1 cellular context compared by ENCODE assay signal in the genomic region with DNA sequence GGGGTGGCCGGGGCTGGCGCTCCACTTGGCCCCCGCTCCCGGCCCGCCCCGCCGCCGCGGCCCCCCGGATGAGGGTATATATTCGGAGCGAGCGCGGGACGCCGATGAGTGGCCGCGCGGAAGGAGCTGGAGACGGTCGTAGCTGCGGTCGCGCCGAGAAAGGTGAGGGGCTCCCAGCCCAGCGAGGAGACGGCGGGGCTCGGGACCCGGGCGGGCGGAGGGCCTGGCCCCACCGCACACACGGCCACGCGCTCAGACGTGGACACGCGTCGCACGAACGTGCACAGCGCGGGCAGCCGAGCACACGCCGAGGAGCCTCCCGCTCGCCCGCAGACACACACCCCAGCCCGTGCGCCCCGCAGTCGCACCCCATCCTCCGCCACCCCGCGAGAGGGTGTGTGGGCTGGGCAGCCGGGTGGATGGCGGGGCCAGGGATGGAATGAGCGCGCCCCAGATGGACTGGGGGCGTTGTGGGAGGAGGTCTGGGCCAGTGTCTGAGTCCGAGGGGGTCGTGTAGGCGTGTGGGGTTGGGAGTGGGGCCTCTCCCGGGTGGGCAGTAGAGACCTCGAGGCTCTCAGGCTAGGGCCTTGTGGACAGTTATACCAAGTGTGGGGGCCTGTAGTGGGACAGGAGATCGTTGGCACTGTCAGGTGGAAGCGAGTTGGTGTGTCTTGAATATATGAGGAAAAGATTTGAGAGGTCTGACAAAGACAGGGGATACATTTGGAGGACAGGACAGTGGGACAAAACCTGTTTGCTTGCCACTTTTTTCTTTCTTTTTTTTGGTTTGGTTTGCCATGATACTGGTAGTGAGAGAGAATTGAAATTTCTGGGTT.
TF ChIP-seq lines count a peak whose summit lies in the region.

UAP1 (plus strand) TSS at position 107 of the 836 bp plus-strand sequence. CDS start 4,347 bp downstream, outside the sequence.

TF ChIP-seq in HepG2, 621 proteins besides CTCF, POLR2A, EP300 and RAD21 (continued from another document and continues in another):
- TF ChIP-seq ZNF574 (CRISPR knock-in tag; IDR thresholded peaks at IDR 0.05) = no peak; the same call in 1 of the 2 replicates
- TF ChIP-seq ZNF138 (CRISPR knock-in tag; IDR thresholded peaks at IDR 0.05; ENCODE audit: low read depth) = no peak
- TF ChIP-seq GPN1 (CRISPR knock-in tag; IDR thresholded peaks at IDR 0.05; ENCODE audit: borderline replicate concordance) = no peak
- TF ChIP-seq SATB2 (CRISPR knock-in tag; IDR thresholded peaks at IDR 0.05) = no peak
- TF ChIP-seq ZNF597 (CRISPR knock-in tag; IDR thresholded peaks at IDR 0.05) = no peak
- peak; percentile 66 for TF ChIP-seq ZNF121 (CRISPR knock-in tag; IDR thresholded peaks at IDR 0.05)
- TF ChIP-seq PAF1 (CRISPR knock-in tag; IDR thresholded peaks at IDR 0.05) = no peak
- no peak for TF ChIP-seq ZNF431 (CRISPR knock-in tag; IDR thresholded peaks at IDR 0.05; ENCODE audit: borderline replicate concordance, low read depth)
- TF ChIP-seq ZNF549 (CRISPR knock-in tag; IDR thresholded peaks at IDR 0.05) = no peak
- TF ChIP-seq TAF15 (IDR thresholded peaks at IDR 0.05; ENCODE audit: low read depth, low read length, poor library complexity, severe bottlenecking) = no peak
- no peak for TF ChIP-seq ATF1 (CRISPR knock-in tag; IDR thresholded peaks at IDR 0.05)
- no peak for TF ChIP-seq AHDC1 (CRISPR knock-in tag; IDR thresholded peaks at IDR 0.05; ENCODE audit: borderline replicate concordance)
- TF ChIP-seq, protein P1, sequence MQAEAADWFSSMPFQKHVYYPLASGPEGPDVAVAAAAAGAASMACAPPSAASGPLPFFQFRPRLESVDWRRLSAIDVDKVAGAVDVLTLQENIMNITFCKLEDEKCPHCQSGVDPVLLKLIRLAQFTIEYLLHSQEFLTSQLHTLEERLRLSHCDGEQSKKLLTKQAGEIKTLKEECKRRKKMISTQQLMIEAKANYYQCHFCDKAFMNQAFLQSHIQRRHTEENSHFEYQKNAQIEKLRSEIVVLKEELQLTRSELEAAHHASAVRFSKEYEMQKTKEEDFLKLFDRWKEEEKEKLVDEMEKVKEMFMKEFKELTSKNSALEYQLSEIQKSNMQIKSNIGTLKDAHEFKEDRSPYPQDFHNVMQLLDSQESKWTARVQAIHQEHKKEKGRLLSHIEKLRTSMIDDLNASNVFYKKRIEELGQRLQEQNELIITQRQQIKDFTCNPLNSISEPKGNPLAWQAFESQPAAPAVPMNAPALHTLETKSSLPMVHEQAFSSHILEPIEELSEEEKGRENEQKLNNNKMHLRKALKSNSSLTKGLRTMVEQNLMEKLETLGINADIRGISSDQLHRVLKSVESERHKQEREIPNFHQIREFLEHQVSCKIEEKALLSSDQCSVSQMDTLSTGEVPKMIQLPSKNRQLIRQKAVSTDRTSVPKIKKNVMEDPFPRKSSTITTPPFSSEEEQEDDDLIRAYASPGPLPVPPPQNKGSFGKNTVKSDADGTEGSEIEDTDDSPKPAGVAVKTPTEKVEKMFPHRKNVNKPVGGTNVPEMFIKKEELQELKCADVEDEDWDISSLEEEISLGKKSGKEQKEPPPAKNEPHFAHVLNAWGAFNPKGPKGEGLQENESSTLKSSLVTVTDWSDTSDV (CRISPR knock-in tag; IDR thresholded peaks at IDR 0.05) = peak; percentile 80; the same call in 1 of the 2 replicates
- TF ChIP-seq ZSCAN9 (CRISPR knock-in tag; IDR thresholded peaks at IDR 0.05; ENCODE audit: borderline replicate concordance) = no peak
- TF ChIP-seq ZNF629 (CRISPR knock-in tag; conservative IDR thresholded peaks at IDR 0.05) = 0 out of 2 replicates have a peak, but pooled peaks have one; percentile 5
- TF ChIP-seq MXI1 (IDR thresholded peaks at IDR 0.05; ENCODE audit: borderline replicate concordance, low read depth, low read length) = no peak
- TF ChIP-seq MED13 (CRISPR knock-in tag; IDR thresholded peaks at IDR 0.05) = no peak
- TF ChIP-seq TEAD2 (CRISPR knock-in tag; IDR thresholded peaks at IDR 0.05) = peak; percentile 43; the same call in 1 of the 2 replicates
- no peak for TF ChIP-seq DMAP1 (CRISPR knock-in tag; IDR thresholded peaks at IDR 0.05)
- no peak for TF ChIP-seq ZNF430 (CRISPR knock-in tag; IDR thresholded peaks at IDR 0.05)
- no peak for TF ChIP-seq RFX1 (IDR thresholded peaks at IDR 0.05)
- TF ChIP-seq ZNF337 (CRISPR knock-in tag; IDR thresholded peaks at IDR 0.05; ENCODE audit: borderline replicate concordance, low read depth) = no peak
- peak; percentile 70; the same call in 1 of the 2 replicates for TF ChIP-seq SAFB2 (CRISPR knock-in tag; IDR thresholded peaks at IDR 0.05; ENCODE audit: borderline replicate concordance, low read depth)
- no peak for TF ChIP-seq ZKSCAN1 (IDR thresholded peaks at IDR 0.05; ENCODE audit: low read length)
- TF ChIP-seq FIP1L1 (IDR thresholded peaks at IDR 0.05; ENCODE audit: borderline replicate concordance, insufficient read depth, low read depth, low read length) = no peak
- TF ChIP-seq REPIN1 (CRISPR knock-in tag; IDR thresholded peaks at IDR 0.05; ENCODE audit: borderline replicate concordance, low read depth) = peak; percentile 76; the same call in 1 of the 2 replicates
- no peak for TF ChIP-seq SP1 (IDR thresholded peaks at IDR 0.05)
- TF ChIP-seq SP1 (CRISPR knock-in tag; IDR thresholded peaks at IDR 0.05) = no peak
- no peak for TF ChIP-seq SMAD3 (CRISPR knock-in tag; IDR thresholded peaks at IDR 0.05)
- no peak for TF ChIP-seq U2AF2 (IDR thresholded peaks at IDR 0.05; ENCODE audit: low read depth, low read length)
- TF ChIP-seq, protein P2, sequence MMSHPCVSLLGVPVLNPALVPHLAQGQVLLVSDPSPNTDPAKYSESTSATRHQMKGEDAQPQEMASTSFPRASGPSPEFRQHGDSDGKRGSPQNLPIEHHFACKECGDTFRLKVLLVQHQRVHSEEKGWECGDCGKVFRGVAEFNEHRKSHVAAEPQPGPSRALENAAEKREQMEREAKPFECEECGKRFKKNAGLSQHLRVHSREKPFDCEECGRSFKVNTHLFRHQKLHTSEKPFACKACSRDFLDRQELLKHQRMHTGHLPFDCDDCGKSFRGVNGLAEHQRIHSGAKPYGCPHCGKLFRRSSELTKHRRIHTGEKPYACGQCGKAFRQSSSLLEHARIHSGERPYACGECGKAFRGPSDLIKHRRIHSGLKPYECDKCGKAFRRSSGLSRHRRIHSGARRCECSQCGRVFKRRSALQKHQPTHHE (CRISPR knock-in tag; IDR thresholded peaks at IDR 0.05; ENCODE audit: borderline replicate concordance) = no peak
- no peak for TF ChIP-seq ZFP1 (CRISPR knock-in tag; IDR thresholded peaks at IDR 0.05)
- TF ChIP-seq ZBTB7B (CRISPR knock-in tag; IDR thresholded peaks at IDR 0.05) = peak; percentile 11; the same call in 1 of the 2 replicates
- TF ChIP-seq, protein P3, sequence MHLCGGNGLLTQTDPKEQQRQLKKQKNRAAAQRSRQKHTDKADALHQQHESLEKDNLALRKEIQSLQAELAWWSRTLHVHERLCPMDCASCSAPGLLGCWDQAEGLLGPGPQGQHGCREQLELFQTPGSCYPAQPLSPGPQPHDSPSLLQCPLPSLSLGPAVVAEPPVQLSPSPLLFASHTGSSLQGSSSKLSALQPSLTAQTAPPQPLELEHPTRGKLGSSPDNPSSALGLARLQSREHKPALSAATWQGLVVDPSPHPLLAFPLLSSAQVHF (CRISPR knock-in tag; IDR thresholded peaks at IDR 0.05) = peak; percentile 77
- TF ChIP-seq, protein P4, sequence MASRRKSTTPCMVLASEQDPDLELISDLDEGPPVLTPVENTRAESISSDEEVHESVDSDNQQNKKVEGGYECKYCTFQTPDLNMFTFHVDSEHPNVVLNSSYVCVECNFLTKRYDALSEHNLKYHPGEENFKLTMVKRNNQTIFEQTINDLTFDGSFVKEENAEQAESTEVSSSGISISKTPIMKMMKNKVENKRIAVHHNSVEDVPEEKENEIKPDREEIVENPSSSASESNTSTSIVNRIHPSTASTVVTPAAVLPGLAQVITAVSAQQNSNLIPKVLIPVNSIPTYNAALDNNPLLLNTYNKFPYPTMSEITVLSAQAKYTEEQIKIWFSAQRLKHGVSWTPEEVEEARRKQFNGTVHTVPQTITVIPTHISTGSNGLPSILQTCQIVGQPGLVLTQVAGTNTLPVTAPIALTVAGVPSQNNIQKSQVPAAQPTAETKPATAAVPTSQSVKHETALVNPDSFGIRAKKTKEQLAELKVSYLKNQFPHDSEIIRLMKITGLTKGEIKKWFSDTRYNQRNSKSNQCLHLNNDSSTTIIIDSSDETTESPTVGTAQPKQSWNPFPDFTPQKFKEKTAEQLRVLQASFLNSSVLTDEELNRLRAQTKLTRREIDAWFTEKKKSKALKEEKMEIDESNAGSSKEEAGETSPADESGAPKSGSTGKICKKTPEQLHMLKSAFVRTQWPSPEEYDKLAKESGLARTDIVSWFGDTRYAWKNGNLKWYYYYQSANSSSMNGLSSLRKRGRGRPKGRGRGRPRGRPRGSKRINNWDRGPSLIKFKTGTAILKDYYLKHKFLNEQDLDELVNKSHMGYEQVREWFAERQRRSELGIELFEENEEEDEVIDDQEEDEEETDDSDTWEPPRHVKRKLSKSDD (CRISPR knock-in tag; IDR thresholded peaks at IDR 0.05; ENCODE audit: low read depth) = no peak
